1 cellular context compared by ENCODE assay signal in the genomic region with DNA sequence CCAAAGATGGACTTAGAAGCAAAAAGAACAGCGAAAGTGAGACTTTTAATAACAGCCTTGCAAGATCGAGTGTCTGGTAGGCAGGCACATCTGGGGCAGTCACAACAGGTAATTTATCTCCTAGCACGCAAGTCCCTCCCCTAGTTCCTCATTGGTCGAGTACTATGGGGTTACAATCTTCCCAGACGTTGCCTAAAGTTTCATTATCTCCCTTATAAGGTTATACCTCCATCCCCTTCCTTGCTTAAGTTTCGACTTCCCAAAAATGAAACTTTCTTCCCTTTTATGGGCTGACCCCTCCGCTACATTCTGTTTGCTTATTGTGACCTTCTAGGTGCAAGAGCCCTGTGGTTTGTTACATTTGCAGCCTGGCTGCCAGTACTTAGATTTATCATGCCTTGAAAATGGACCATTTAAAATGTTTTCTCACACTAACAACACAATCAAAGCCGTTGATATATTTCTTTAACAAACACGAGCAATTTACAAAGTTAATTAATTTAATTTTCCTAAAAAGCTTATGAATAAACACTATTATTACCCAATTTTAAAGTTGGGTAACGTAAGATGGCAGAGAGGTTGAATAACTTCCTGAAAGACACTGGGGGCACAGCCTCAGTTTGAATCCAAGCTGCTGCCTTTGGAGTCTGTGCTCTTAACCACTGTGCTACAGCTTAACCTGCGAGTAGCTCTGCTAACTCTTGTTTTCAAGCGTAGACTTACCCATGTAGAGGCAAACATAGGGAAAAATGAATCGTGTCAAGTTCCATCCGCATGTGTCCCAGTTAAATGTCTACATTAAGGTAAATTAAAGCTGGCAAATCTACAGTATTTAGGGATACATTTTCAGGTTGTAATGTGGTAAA.
TF ChIP-seq lines count a peak whose summit lies in the region.

No MANE protein-coding gene starts in this region.

TF ChIP-seq in HEK293, 187 proteins besides CTCF, POLR2A, EP300 and RAD21 (continued from another document and continues in another):
- no peak for TF ChIP-seq PRDM4 (tag by site-specific recombination; IDR thresholded peaks at IDR 0.05)
- TF ChIP-seq ZNF624 (tag by site-specific recombination; IDR thresholded peaks at IDR 0.05) = no peak
- no peak for TF ChIP-seq ZNF311 (tag by site-specific recombination; IDR thresholded peaks at IDR 0.05; ENCODE audit: borderline replicate concordance)
- TF ChIP-seq, protein P1, sequence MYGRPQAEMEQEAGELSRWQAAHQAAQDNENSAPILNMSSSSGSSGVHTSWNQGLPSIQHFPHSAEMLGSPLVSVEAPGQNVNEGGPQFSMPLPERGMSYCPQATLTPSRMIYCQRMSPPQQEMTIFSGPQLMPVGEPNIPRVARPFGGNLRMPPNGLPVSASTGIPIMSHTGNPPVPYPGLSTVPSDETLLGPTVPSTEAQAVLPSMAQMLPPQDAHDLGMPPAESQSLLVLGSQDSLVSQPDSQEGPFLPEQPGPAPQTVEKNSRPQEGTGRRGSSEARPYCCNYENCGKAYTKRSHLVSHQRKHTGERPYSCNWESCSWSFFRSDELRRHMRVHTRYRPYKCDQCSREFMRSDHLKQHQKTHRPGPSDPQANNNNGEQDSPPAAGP (tag by site-specific recombination; IDR thresholded peaks at IDR 0.05) = no peak
- TF ChIP-seq, protein P2, sequence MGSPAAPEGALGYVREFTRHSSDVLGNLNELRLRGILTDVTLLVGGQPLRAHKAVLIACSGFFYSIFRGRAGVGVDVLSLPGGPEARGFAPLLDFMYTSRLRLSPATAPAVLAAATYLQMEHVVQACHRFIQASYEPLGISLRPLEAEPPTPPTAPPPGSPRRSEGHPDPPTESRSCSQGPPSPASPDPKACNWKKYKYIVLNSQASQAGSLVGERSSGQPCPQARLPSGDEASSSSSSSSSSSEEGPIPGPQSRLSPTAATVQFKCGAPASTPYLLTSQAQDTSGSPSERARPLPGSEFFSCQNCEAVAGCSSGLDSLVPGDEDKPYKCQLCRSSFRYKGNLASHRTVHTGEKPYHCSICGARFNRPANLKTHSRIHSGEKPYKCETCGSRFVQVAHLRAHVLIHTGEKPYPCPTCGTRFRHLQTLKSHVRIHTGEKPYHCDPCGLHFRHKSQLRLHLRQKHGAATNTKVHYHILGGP (tag by site-specific recombination; IDR thresholded peaks at IDR 0.05) = peak; percentile 88
- no peak for TF ChIP-seq ZNF449 (tag by site-specific recombination; IDR thresholded peaks at IDR 0.05)
- TF ChIP-seq ZNF561 (tag by site-specific recombination; IDR thresholded peaks at IDR 0.05; ENCODE audit: borderline replicate concordance) = peak; percentile 63; the same call in 1 of the 2 replicates
- TF ChIP-seq, protein P3, sequence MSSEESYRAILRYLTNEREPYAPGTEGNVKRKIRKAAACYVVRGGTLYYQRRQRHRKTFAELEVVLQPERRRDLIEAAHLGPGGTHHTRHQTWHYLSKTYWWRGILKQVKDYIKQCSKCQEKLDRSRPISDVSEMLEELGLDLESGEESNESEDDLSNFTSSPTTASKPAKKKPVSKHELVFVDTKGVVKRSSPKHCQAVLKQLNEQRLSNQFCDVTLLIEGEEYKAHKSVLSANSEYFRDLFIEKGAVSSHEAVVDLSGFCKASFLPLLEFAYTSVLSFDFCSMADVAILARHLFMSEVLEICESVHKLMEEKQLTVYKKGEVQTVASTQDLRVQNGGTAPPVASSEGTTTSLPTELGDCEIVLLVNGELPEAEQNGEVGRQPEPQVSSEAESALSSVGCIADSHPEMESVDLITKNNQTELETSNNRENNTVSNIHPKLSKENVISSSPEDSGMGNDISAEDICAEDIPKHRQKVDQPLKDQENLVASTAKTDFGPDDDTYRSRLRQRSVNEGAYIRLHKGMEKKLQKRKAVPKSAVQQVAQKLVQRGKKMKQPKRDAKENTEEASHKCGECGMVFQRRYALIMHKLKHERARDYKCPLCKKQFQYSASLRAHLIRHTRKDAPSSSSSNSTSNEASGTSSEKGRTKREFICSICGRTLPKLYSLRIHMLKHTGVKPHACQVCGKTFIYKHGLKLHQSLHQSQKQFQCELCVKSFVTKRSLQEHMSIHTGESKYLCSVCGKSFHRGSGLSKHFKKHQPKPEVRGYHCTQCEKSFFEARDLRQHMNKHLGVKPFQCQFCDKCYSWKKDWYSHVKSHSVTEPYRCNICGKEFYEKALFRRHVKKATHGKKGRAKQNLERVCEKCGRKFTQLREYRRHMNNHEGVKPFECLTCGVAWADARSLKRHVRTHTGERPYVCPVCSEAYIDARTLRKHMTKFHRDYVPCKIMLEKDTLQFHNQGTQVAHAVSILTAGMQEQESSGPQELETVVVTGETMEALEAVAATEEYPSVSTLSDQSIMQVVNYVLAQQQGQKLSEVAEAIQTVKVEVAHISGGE (tag by site-specific recombination; conservative IDR thresholded peaks at IDR 0.05; ENCODE audit: low read depth) = no peak
- TF ChIP-seq ZNF138 (tag by site-specific recombination; IDR thresholded peaks at IDR 0.05; ENCODE audit: borderline replicate concordance) = no peak
- TF ChIP-seq ZNF362 (tag by site-specific recombination; IDR thresholded peaks at IDR 0.05) = no peak
- no peak for TF ChIP-seq ZNF530 (tag by site-specific recombination; IDR thresholded peaks at IDR 0.05; ENCODE audit: low read depth)
- TF ChIP-seq ZNF48 (tag by site-specific recombination; IDR thresholded peaks at IDR 0.05) = no peak
- TF ChIP-seq, protein P4, sequence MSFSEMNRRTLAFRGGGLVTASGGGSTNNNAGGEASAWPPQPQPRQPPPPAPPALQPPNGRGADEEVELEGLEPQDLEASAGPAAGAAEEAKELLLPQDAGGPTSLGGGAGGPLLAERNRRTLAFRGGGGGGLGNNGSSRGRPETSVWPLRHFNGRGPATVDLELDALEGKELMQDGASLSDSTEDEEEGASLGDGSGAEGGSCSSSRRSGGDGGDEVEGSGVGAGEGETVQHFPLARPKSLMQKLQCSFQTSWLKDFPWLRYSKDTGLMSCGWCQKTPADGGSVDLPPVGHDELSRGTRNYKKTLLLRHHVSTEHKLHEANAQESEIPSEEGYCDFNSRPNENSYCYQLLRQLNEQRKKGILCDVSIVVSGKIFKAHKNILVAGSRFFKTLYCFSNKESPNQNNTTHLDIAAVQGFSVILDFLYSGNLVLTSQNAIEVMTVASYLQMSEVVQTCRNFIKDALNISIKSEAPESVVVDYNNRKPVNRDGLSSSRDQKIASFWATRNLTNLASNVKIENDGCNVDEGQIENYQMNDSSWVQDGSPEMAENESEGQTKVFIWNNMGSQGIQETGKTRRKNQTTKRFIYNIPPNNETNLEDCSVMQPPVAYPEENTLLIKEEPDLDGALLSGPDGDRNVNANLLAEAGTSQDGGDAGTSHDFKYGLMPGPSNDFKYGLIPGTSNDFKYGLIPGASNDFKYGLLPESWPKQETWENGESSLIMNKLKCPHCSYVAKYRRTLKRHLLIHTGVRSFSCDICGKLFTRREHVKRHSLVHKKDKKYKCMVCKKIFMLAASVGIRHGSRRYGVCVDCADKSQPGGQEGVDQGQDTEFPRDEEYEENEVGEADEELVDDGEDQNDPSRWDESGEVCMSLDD (tag by site-specific recombination; IDR thresholded peaks at IDR 0.05) = no peak
- no peak for TF ChIP-seq ZNF777 (tag by site-specific recombination; IDR thresholded peaks at IDR 0.05; ENCODE audit: borderline replicate concordance)
- TF ChIP-seq, protein P5, sequence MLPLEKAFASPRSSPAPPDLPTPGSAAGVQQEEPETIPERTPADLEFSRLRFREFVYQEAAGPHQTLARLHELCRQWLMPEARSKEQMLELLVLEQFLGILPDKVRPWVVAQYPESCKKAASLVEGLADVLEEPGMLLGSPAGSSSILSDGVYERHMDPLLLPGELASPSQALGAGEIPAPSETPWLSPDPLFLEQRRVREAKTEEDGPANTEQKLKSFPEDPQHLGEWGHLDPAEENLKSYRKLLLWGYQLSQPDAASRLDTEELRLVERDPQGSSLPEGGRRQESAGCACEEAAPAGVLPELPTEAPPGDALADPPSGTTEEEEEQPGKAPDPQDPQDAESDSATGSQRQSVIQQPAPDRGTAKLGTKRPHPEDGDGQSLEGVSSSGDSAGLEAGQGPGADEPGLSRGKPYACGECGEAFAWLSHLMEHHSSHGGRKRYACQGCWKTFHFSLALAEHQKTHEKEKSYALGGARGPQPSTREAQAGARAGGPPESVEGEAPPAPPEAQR (tag by site-specific recombination; IDR thresholded peaks at IDR 0.05) = no peak
- TF ChIP-seq, protein P6, sequence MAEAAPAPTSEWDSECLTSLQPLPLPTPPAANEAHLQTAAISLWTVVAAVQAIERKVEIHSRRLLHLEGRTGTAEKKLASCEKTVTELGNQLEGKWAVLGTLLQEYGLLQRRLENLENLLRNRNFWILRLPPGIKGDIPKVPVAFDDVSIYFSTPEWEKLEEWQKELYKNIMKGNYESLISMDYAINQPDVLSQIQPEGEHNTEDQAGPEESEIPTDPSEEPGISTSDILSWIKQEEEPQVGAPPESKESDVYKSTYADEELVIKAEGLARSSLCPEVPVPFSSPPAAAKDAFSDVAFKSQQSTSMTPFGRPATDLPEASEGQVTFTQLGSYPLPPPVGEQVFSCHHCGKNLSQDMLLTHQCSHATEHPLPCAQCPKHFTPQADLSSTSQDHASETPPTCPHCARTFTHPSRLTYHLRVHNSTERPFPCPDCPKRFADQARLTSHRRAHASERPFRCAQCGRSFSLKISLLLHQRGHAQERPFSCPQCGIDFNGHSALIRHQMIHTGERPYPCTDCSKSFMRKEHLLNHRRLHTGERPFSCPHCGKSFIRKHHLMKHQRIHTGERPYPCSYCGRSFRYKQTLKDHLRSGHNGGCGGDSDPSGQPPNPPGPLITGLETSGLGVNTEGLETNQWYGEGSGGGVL (tag by site-specific recombination; IDR thresholded peaks at IDR 0.05) = no peak
- no peak for TF ChIP-seq ZNF140 (tag by site-specific recombination; IDR thresholded peaks at IDR 0.05)
- 0 out of 2 replicates have a peak, but pooled peaks have one; percentile 33 for TF ChIP-seq ZNF394 (tag by site-specific recombination; IDR thresholded peaks at IDR 0.05; ENCODE audit: borderline replicate concordance)
- peak; percentile 61; the same call in 1 of the 2 replicates for TF ChIP-seq ZNF2 (tag by site-specific recombination; IDR thresholded peaks at IDR 0.05)
- TF ChIP-seq ZNF585B (tag by site-specific recombination; IDR thresholded peaks at IDR 0.05) = no peak
- no peak for TF ChIP-seq TCF7L2 (IDR thresholded peaks at IDR 0.05; ENCODE audit: borderline replicate concordance, low read depth, low read length)
- TF ChIP-seq, protein P7, sequence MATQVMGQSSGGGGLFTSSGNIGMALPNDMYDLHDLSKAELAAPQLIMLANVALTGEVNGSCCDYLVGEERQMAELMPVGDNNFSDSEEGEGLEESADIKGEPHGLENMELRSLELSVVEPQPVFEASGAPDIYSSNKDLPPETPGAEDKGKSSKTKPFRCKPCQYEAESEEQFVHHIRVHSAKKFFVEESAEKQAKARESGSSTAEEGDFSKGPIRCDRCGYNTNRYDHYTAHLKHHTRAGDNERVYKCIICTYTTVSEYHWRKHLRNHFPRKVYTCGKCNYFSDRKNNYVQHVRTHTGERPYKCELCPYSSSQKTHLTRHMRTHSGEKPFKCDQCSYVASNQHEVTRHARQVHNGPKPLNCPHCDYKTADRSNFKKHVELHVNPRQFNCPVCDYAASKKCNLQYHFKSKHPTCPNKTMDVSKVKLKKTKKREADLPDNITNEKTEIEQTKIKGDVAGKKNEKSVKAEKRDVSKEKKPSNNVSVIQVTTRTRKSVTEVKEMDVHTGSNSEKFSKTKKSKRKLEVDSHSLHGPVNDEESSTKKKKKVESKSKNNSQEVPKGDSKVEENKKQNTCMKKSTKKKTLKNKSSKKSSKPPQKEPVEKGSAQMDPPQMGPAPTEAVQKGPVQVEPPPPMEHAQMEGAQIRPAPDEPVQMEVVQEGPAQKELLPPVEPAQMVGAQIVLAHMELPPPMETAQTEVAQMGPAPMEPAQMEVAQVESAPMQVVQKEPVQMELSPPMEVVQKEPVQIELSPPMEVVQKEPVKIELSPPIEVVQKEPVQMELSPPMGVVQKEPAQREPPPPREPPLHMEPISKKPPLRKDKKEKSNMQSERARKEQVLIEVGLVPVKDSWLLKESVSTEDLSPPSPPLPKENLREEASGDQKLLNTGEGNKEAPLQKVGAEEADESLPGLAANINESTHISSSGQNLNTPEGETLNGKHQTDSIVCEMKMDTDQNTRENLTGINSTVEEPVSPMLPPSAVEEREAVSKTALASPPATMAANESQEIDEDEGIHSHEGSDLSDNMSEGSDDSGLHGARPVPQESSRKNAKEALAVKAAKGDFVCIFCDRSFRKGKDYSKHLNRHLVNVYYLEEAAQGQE (tag by site-specific recombination; IDR thresholded peaks at IDR 0.05) = no peak
- TF ChIP-seq WT1 (tag by site-specific recombination; IDR thresholded peaks at IDR 0.05) = peak; percentile 51; the same call in 1 of the 2 replicates
- TF ChIP-seq ZNF76 (tag by site-specific recombination; IDR thresholded peaks at IDR 0.05; ENCODE audit: borderline replicate concordance, low read depth) = no peak
- TF ChIP-seq MZF1 (tag by site-specific recombination; IDR thresholded peaks at IDR 0.05; ENCODE audit: borderline replicate concordance) = peak; percentile 82
- TF ChIP-seq ZNF133 (tag by site-specific recombination; IDR thresholded peaks at IDR 0.05) = no peak
- no peak for TF ChIP-seq YY2 (tag by site-specific recombination; IDR thresholded peaks at IDR 0.05)
- no peak for TF ChIP-seq ZNF146 (tag by site-specific recombination; IDR thresholded peaks at IDR 0.05)
